ENCODE assay signal across 21 cellular contexts in genomic region chr11:94757037-94757681, GRCh38. TPM values are rescaled to one million over a fixed set of nuclear protein-coding genes. Genes with fewer than 3 reads are reported as not detected.
DNase-seq lines count a peak whose midpoint lies in the region; ATAC-seq and TF ChIP-seq lines count a peak whose summit lies in the region.
"Had no signal": no experiment of that assay in that cellular context is flagged by ENCODE, and none has a peak within 500 bp of the region (broad histone marks: within the 10 kb centered on the region; RNA-seq: fewer than 3 reads in every experiment).

No MANE protein-coding gene starts in this region.

- 66 to 74% methylated on average over 4 of the region's 4 CpGs for WGBS in esophagus, 2 donors
- WGBS in upper lobe of left lung, 2 donors = 68% methylated on average over 4 of the region's 4 CpGs

- no peaks in the 10 kb centered on the region for H3K27me3 ChIP-seq in esophagus (ENCODE audit: control insufficient read depth in 1 of 2, insufficient read depth in 2 of 2, low read length in 2 of 2)
- no peaks in the 10 kb centered on the region for H3K27me3 ChIP-seq in upper lobe of left lung

- no peaks in the 10 kb centered on the region for H3K36me3 ChIP-seq in esophagus (ENCODE audit: control insufficient read depth in 2 of 2, insufficient read depth in 2 of 2, low read length in 1 of 2)
- no peaks in the 10 kb centered on the region for H3K36me3 ChIP-seq in upper lobe of left lung

- H3K4me1 ChIP-seq in esophagus (ENCODE audit: control insufficient read depth in 2 of 2, insufficient read depth in 2 of 2, low read length in 1 of 2) (peaks cover 0 to 2% of the 10 kb centered on the region in 2 donors), upper lobe of left lung (peaks cover 0 to 5% (median 2%) of the 10 kb centered on the region in 4 donors)

- TF ChIP-seq CTCF in upper lobe of left lung (IDR thresholded peaks at IDR 0.05) = no peak

- no peak for TF ChIP-seq EP300 in upper lobe of left lung (IDR thresholded peaks at IDR 0.05)

- H3K4me3 ChIP-seq in esophagus (ENCODE audit: low read depth in 1 of 2, low read length in 2 of 2) (no peak overlapping the region), upper lobe of left lung (no peak overlapping the region)
- H3K4me3 ChIP-seq: smooth muscle cell had no signal

- DNase-seq in upper lobe of left lung (no peak), ecto neural progenitor cell (ENCODE audit: low spot score) (no peak), cerebellar cortex (ENCODE audit: low spot score) (no peak)
- DNase-seq: activated B cell treated with CpG ODN at 0.5 μM for 24 hours; activated CD8-positive, alpha-beta T cell treated with anti-CD3 and anti-CD28 coated beads, Interleukin-2, amount 10 ng/mL, durations not matched to agents 7 days and 5 days; activated T-cell treated with anti-CD3 and anti-CD28 coated beads, Interleukin-2, amount 50 U/mL, for 48 hours; CD8-positive, alpha-beta T cell; cortex of kidney; foreskin melanocyte; midbrain; NCI-H1930; NCI-H524 treated with DMSO at 0.1 percent for 48 hours; SHP77 treated with DMSO at 0.1 percent for 48 hours; stimulated activated CD8-positive, alpha-beta memory T cell treated with anti-CD3 and anti-CD28 coated beads, Interleukin-4, amount 100 ng/mL, for 48 hours; substantia nigra had no signal

- H3K27ac ChIP-seq in esophagus (ENCODE audit: low read depth in 2 of 2, low read length in 1 of 2) = peak overlapping the region; percentile 4 to 42
- H3K27ac ChIP-seq in upper lobe of left lung = no peak overlapping the region

- H3K9me3 ChIP-seq in esophagus (ENCODE audit: control insufficient read depth in 2 of 2, insufficient read depth in 1 of 2, low read depth in 1 of 2, low read length in 1 of 2) (no peaks in the 10 kb centered on the region), upper lobe of left lung (no peaks in the 10 kb centered on the region)

- TF ChIP-seq POLR2A in upper lobe of left lung (IDR thresholded peaks at IDR 0.05) = no peak

- peak; percentile 58 for ATAC-seq in GM18870 (IDR thresholded peaks at IDR 0.05; ENCODE audit: unreplicated experiment)
- peak; percentile 55 for ATAC-seq in GM21447 (IDR thresholded peaks at IDR 0.05; ENCODE audit: unreplicated experiment)
- ATAC-seq in HG03457 (IDR thresholded peaks at IDR 0.05; ENCODE audit: unreplicated experiment) = peak; percentile 76
- ATAC-seq in upper lobe of left lung (ENCODE audit: low FRiP score in 2 of 2) = no peak
- ATAC-seq in HG03280 (IDR thresholded peaks at IDR 0.05; ENCODE audit: unreplicated experiment) = no peak
- ATAC-seq: activated CD8-positive, alpha-beta T cell treated with anti-CD3 and anti-CD28 coated beads, Interleukin-2, amount 10 ng/mL, durations not matched to agents 7 days and 5 days; CD8-positive, alpha-beta T cell had no signal

RNA-seq across cellular contexts. Expression of gene AMOTL1, which starts 11.0 kb away (rescaled TPM):
- polyA plus RNA-seq in esophagus = 10 to 100 TPM; 11.3 to 15.4 TPM
- 10 to 100 TPM; 30.4 to 54.7 (median 46.1) TPM for total RNA-seq in upper lobe of left lung

Comparison
In these comparisons a context has a peak if more than half of its experiments do, and no peak if none do; other contexts are left out.
1. ATAC-seq: peak in GM18870 (single experiment), GM21447 (single experiment) and HG03457 (single experiment); none in upper lobe of left lung (0 of 2) and HG03280 (single experiment).
2. H3K27ac ChIP-seq: peak in esophagus (2 of 2); none in upper lobe of left lung (0 of 4).